ENCODE assay signal across 23 cellular contexts in genomic region chr18:6982398-6982797, GRCh38.
"Had no signal": no experiment of that assay in that cellular context is flagged by ENCODE, and none has a peak within 500 bp of the region (broad histone marks: within the 10 kb centered on the region; RNA-seq: fewer than 3 reads in every experiment).

No MANE protein-coding gene starts in this region.

- H3K36me3 Mint-ChIP-seq: naive B cell; stimulated activated effector memory CD8-positive, alpha-beta T cell treated with anti-CD3 and anti-CD28 coated beads, Interleukin-12 subunit alpha, Interleukin-12 subunit beta, amount 100 ng/mL, for 72 hours had no signal

- H3K9me3 ChIP-seq: lower lobe of right lung, mucosa of descending colon, psoas muscle, sigmoid colon, stomach, thyroid gland had no signal

- H3K27ac ChIP-seq: dorsolateral prefrontal cortex, epithelial cell of prostate, lower lobe of right lung, psoas muscle, sigmoid colon, stomach, thyroid gland had no signal

- H3K4me1 Mint-ChIP-seq: naive B cell; nephron; stimulated activated effector memory CD8-positive, alpha-beta T cell treated with anti-CD3 and anti-CD28 coated beads, Interleukin-12 subunit alpha, Interleukin-12 subunit beta, amount 100 ng/mL, for 72 hours had no signal

- H3K27me3 ChIP-seq: sigmoid colon, stomach, thyroid gland had no signal

- H3K9me3 Mint-ChIP-seq: naive B cell, nephron had no signal

- H3K4me1 ChIP-seq: lower lobe of right lung, psoas muscle, stomach, thyroid gland had no signal

- ATAC-seq: esophagus mucosa; left ventricle myocardium superior; lower lobe of right lung; mucosa of descending colon; psoas muscle; right cardiac atrium; stimulated activated effector memory CD8-positive, alpha-beta T cell treated with anti-CD3 and anti-CD28 coated beads, Interleukin-12 subunit alpha, Interleukin-12 subunit beta, amount 100 ng/mL, for 72 hours had no signal

- H3K27ac Mint-ChIP-seq: nephron; stimulated activated effector memory CD8-positive, alpha-beta T cell treated with anti-CD3 and anti-CD28 coated beads, Interleukin-12 subunit alpha, Interleukin-12 subunit beta, amount 100 ng/mL, for 72 hours; type B pancreatic cell had no signal

- H3K27me3 Mint-ChIP-seq: type B pancreatic cell had no signal

- H3K4me3 Mint-ChIP-seq: naive B cell; nephron; stimulated activated effector memory CD8-positive, alpha-beta T cell treated with anti-CD3 and anti-CD28 coated beads, Interleukin-12 subunit alpha, Interleukin-12 subunit beta, amount 100 ng/mL, for 72 hours; type B pancreatic cell had no signal

- H3K36me3 ChIP-seq: lower lobe of right lung, sigmoid colon, stomach had no signal

- H3K4me3 ChIP-seq: dorsolateral prefrontal cortex, lower lobe of right lung, mucosa of descending colon, psoas muscle, sigmoid colon, stomach, thyroid gland had no signal

- DNase-seq: dorsolateral prefrontal cortex; effector CD4-positive, alpha-beta T cell; foreskin melanocyte; hypothalamus; kidney glomerular epithelial cell; left ventricle myocardium superior; lower lobe of right lung; mucosa of descending colon; naive B cell; nucleus accumbens; psoas muscle; right cardiac atrium; sigmoid colon; stimulated activated CD4-positive, alpha-beta T cell treated with anti-CD3 and anti-CD28 coated beads, Interleukin-2, amount 100 ng/mL, for 24 hours; stimulated activated CD4-positive, alpha-beta T cell treated with anti-CD3 and anti-CD28 coated beads, Interleukin-4, amount 100 ng/mL, for 24 hours; stimulated activated naive CD4-positive, alpha-beta T cell treated with Interleukin-2 at 50 U/mL for 16 hours; stomach; thyroid gland had no signal
